Comparison of ENCODE assay signal across 1 cellular context in genomic region chr4:8060632-8061031, GRCh38.
TF ChIP-seq lines count a peak whose summit lies in the region.

No MANE protein-coding gene starts in this region.

TF ChIP-seq in H1, 55 proteins besides CTCF, POLR2A, EP300 and RAD21 (continued from another document):
- TF ChIP-seq CBX5 (IDR thresholded peaks at IDR 0.05; ENCODE audit: low read depth, low read length) (no peak), YY1 (IDR thresholded peaks at IDR 0.05; ENCODE audit: low read depth, low read length) (no peak), RNF2 (IDR thresholded peaks at IDR 0.05; ENCODE audit: borderline replicate concordance, low read depth, low read length, missing control alignments, poor library complexity, severe bottlenecking) (no peak), CHD7 (IDR thresholded peaks at IDR 0.05; ENCODE audit: insufficient replicate concordance, low read length) (no peak)
